In the genomic region with DNA sequence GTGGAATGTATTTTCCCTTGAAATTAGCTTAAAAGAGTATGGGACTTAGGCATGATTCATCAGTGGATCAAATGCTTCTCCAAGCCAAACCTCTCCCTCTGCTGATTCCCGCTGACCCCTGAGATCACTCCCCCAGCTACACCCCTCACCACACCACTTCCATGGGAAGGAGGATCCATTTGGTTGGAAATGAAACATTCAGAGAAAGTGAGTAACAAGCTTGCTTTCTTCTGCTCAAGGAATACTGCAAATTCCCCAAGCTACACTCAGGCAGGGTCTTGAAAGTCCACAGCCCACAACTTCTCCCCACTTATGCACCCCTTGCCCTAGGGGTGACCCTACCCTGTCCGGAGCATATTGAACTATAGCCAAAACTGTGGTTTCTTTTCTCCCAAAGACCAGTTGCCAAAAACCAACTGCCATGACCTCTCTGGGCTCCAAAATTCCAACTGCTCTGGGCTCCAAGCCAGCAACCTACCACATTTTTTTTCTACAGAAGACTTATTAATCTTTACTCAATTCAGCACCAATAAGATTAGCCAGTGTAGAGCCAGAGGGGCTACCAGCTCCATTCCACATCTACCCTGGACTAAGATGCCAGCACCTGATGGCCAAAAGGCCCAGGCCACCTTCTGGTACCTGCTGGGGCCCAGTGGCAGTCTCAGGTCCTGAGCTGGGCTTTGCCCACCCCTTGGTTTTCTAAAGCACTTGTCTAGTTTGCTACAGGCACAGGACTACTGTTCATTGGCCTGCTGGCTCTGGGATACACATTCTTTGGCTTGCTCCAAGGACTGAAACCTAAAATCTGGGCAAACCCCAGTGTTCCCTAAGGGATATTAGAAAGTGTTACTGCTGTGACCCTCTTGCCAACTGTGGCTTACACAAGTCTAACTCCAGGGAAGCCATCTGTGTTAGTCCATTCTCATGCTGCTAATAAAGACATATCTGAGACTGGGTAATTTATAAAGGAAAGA, we compare ENCODE assay signal across 9 cellular contexts.
DNase-seq lines count a peak whose midpoint lies in the region; ATAC-seq and TF ChIP-seq lines count a peak whose summit lies in the region.
"Had no signal": no experiment of that assay in that cellular context is flagged by ENCODE, and none has a peak within 500 bp of the region (broad histone marks: within the 10 kb centered on the region; RNA-seq: fewer than 3 reads in every experiment).

No MANE protein-coding gene starts in this region.

- no peaks in the 10 kb centered on the region for H3K36me3 ChIP-seq in HEK293 (ENCODE audit: control insufficient read depth in 2 of 2, insufficient read depth in 1 of 2, low read length in 2 of 2)
- no peaks in the 10 kb centered on the region for H3K36me3 ChIP-seq in hepatocyte (replicated peaks; ENCODE audit: insufficient read depth, low read depth)

- H3K27me3 ChIP-seq in hepatocyte, result no peaks in the 10 kb centered on the region

- DNase-seq in amniotic epithelial cell (ENCODE audit: low read depth) (peak; percentile 92), hepatocyte (ENCODE audit: low spot score) (no peak), smooth muscle cell of the brain vasculature (ENCODE audit: low read depth, low spot score) (peak; percentile 36)

- no peak overlapping the region for H2AFZ ChIP-seq in hepatocyte

- 71% methylated on average over 2 of the region's 2 CpGs for WGBS in hepatocyte (ENCODE audit: low lambda C conversion rate, missing lambda C conversion rate)

- H3K4me1 ChIP-seq in HEK293 (ENCODE audit: control insufficient read depth, insufficient read depth, low read length) (peaks cover 10% of the 10 kb centered on the region), hepatocyte (ENCODE audit: insufficient read depth) (peaks cover 42% of the 10 kb centered on the region)

- H3K79me2 ChIP-seq in hepatocyte, result peaks cover 71% of the 10 kb centered on the region

- H3K9me3 ChIP-seq in HEK293 (ENCODE audit: control insufficient read depth, insufficient read depth, low read depth, low read length) (no peaks in the 10 kb centered on the region), hepatocyte (ENCODE audit: low read depth) (no peaks in the 10 kb centered on the region)

- H3K27ac ChIP-seq in HEK293 (ENCODE audit: extremely low read depth, low read depth, low read length) (no peak overlapping the region), hepatocyte (peak overlapping the region; percentile 56)

- H3K4me3 ChIP-seq in HEK293 (ENCODE audit: low read depth, low read length), result no peak overlapping the region
- H3K4me3 ChIP-seq in hepatocyte, result no peak overlapping the region
- H3K4me3 ChIP-seq: GM12878 had no signal

- CTCF ChIA-PET in HEK293 (lab: Yijun Ruan, JAX), result interaction anchor here (0.5 to 1.2 kb wide), 6 partner anchors 14 to 153 kb away, joined by 3 to 8 read pairs (median 4); no protein-coding TSS in a partner anchor

- H3K9me2 ChIP-seq in hepatocyte (replicated peaks; ENCODE audit: insufficient read depth), result no peaks in the 10 kb centered on the region

- ATAC-seq in HG03442 (IDR thresholded peaks at IDR 0.05; ENCODE audit: unreplicated experiment) (no peak), HG02973 (IDR thresholded peaks at IDR 0.05; ENCODE audit: unreplicated experiment) (no peak), HG03045 (IDR thresholded peaks at IDR 0.05; ENCODE audit: unreplicated experiment) (no peak), HG02763 (IDR thresholded peaks at IDR 0.05; ENCODE audit: unreplicated experiment) (no peak)
- ATAC-seq: GM12878 had no signal

- H3K4me2 ChIP-seq in hepatocyte, result no peak overlapping the region

- no peak for TF ChIP-seq CTCF in HEK293 (tag by site-specific recombination; IDR thresholded peaks at IDR 0.05)
- no peak for TF ChIP-seq CTCF in hepatocyte (IDR thresholded peaks at IDR 0.05; ENCODE audit: poor library complexity)

- peaks cover 6% of the 10 kb centered on the region for H4K20me1 ChIP-seq in hepatocyte (ENCODE audit: insufficient read depth, poor library complexity, severe bottlenecking)

- POLR2A ChIA-PET in HEK293 (lab: Yijun Ruan, JAX), result interaction anchor here (0.5 kb wide), 1 partner anchor 556 kb away, joined by 3 read pairs; no protein-coding TSS in a partner anchor

TF ChIP-seq in HEK293, 187 proteins besides CTCF, POLR2A, EP300 and RAD21:
- TF ChIP-seq ZNF621 (tag by site-specific recombination; IDR thresholded peaks at IDR 0.05) (no peak), GLI2 (tag by site-specific recombination; IDR thresholded peaks at IDR 0.05; ENCODE audit: borderline replicate concordance, low read depth) (no peak), PRDM1 (tag by site-specific recombination; IDR thresholded peaks at IDR 0.05) (0 out of 2 replicates have a peak, but pooled peaks have one; percentile 35)
- TF ChIP-seq, protein P1, sequence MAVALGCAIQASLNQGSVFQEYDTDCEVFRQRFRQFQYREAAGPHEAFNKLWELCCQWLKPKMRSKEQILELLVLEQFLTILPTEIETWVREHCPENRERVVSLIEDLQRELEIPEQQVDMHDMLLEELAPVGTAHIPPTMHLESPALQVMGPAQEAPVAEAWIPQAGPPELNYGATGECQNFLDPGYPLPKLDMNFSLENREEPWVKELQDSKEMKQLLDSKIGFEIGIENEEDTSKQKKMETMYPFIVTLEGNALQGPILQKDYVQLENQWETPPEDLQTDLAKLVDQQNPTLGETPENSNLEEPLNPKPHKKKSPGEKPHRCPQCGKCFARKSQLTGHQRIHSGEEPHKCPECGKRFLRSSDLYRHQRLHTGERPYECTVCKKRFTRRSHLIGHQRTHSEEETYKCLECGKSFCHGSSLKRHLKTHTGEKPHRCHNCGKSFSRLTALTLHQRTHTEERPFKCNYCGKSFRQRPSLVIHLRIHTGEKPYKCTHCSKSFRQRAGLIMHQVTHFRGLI (tag by site-specific recombination; IDR thresholded peaks at IDR 0.05), result no peak
